ENCODE assay signal across 8 cellular contexts in the genomic region with DNA sequence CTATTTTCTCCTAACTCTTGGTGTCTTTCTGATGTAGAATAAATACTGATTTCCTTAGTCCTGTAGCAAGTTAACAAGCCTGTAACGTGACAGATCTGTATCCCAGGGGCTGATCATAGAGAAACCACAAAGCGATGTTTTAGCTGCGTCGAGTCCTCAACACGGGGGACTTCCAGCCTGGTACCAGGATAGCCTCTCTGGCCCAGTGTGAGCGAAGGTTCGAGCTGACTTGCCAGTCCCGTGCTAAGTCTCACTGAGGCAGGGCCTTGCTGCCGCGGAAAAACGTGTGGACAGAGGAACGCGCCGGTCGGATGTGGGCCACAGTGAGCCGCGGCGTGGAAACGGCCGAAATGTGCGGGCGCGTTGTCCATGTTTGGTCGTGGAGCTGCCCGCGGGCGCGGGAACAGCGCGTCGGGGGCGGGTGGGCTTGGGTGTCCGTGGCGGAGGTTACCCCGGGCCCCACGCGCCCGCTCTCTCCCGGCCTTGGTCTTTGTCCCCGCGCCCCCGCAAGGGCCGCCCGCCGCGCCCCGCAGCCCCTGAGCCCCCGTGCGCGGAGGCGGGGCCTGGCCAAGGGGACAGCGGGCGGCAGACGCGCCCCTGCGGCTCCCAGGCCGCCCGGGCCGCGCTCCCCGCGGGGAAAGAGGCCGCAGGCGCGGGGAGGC. TPM values are rescaled to one million over a fixed set of nuclear protein-coding genes. Genes with fewer than 3 reads are reported as not detected.
DNase-seq lines count a peak whose midpoint lies in the region; ATAC-seq lines count a peak whose summit lies in the region.

No MANE protein-coding gene starts in this region.

- H3K9me3 Mint-ChIP-seq in T-helper 1 cell treated with Interleukin-12 subunit alpha and Interleukin-12 subunit beta and Interleukin-4 antibody, amounts not matched to agents 30 μg/mL and 1 μg/mL, for 36 hours, result no peaks in the 10 kb centered on the region
- no peaks in the 10 kb centered on the region for H3K9me3 Mint-ChIP-seq in immature natural killer cell
- no peaks in the 10 kb centered on the region for H3K9me3 Mint-ChIP-seq in stimulated activated memory B cell treated with anti-CD40 and anti-IgM and Interleukin-4, amounts not matched to agents 10 μg/mL and 1 μg/mL and 100 μg/mL, for 72 hours

- peaks cover 12% of the 10 kb centered on the region for H3K4me1 Mint-ChIP-seq in T-helper 1 cell treated with Interleukin-12 subunit alpha and Interleukin-12 subunit beta and Interleukin-4 antibody, amounts not matched to agents 30 μg/mL and 1 μg/mL, for 36 hours (ENCODE audit: low read depth)
- H3K4me1 Mint-ChIP-seq in immature natural killer cell, result peaks cover 7 to 16% of the 10 kb centered on the region in 2 donors
- H3K4me1 Mint-ChIP-seq in stimulated activated memory B cell treated with anti-CD40 and anti-IgM and Interleukin-4, amounts not matched to agents 10 μg/mL and 1 μg/mL and 100 μg/mL, for 72 hours, result no peaks in the 10 kb centered on the region

- peak overlapping the region; percentile 69 for H3K4me3 Mint-ChIP-seq in T-helper 1 cell treated with Interleukin-12 subunit alpha and Interleukin-12 subunit beta and Interleukin-4 antibody, amounts not matched to agents 30 μg/mL and 1 μg/mL, for 36 hours
- peak overlapping the region; percentile 67 to 87 (median 77) for H3K4me3 Mint-ChIP-seq in immature natural killer cell
- H3K4me3 Mint-ChIP-seq in stimulated activated memory B cell treated with anti-CD40 and anti-IgM and Interleukin-4, amounts not matched to agents 10 μg/mL and 1 μg/mL and 100 μg/mL, for 72 hours, result peak overlapping the region; percentile 40

- H3K27me3 Mint-ChIP-seq in T-helper 1 cell treated with Interleukin-12 subunit alpha and Interleukin-12 subunit beta and Interleukin-4 antibody, amounts not matched to agents 30 μg/mL and 1 μg/mL, for 36 hours (ENCODE audit: low read depth), result peaks cover 69% of the 10 kb centered on the region
- peaks cover 4 to 23% (median 20%) of the 10 kb centered on the region in 3 donors for H3K27me3 Mint-ChIP-seq in immature natural killer cell (ENCODE audit: low read depth in 3 of 3)
- peaks cover 65% of the 10 kb centered on the region for H3K27me3 Mint-ChIP-seq in stimulated activated memory B cell treated with anti-CD40 and anti-IgM and Interleukin-4, amounts not matched to agents 10 μg/mL and 1 μg/mL and 100 μg/mL, for 72 hours

- H3K36me3 Mint-ChIP-seq in T-helper 1 cell treated with Interleukin-12 subunit alpha and Interleukin-12 subunit beta and Interleukin-4 antibody, amounts not matched to agents 30 μg/mL and 1 μg/mL, for 36 hours (ENCODE audit: low read depth), result no peaks in the 10 kb centered on the region
- H3K36me3 Mint-ChIP-seq in immature natural killer cell, result peaks cover 0 to 3% (median 0%) of the 10 kb centered on the region in 3 donors
- no peaks in the 10 kb centered on the region for H3K36me3 Mint-ChIP-seq in stimulated activated memory B cell treated with anti-CD40 and anti-IgM and Interleukin-4, amounts not matched to agents 10 μg/mL and 1 μg/mL and 100 μg/mL, for 72 hours

- DNase-seq in T-helper 1 cell, result no peak
- peak; percentile 53 for DNase-seq in astrocyte of the hippocampus (ENCODE audit: low read depth, low spot score)
- DNase-seq in immature natural killer cell, result no peak
- DNase-seq in activated CD4-positive, CD25-positive, alpha-beta regulatory T cell treated with anti-CD3 and anti-CD28 coated beads, Interleukin-2, amount 50 U/mL, for 72 hours, result no peak
- DNase-seq in NCI-H146 treated with DMSO at 0.1 percent for 48 hours (lab: John Stamatoyannopoulos, UW; ENCODE audit: unreplicated experiment), result no peak

- no peak for ATAC-seq in stimulated activated memory B cell treated with anti-CD40 and anti-IgM and Interleukin-4, amounts not matched to agents 10 μg/mL and 1 μg/mL and 100 μg/mL, for 72 hours
- no peak for ATAC-seq in HG03159 (IDR thresholded peaks at IDR 0.05; ENCODE audit: unreplicated experiment)

- H3K27ac Mint-ChIP-seq in T-helper 1 cell treated with Interleukin-12 subunit alpha and Interleukin-12 subunit beta and Interleukin-4 antibody, amounts not matched to agents 30 μg/mL and 1 μg/mL, for 36 hours, result peak overlapping the region; percentile 60
- peak overlapping the region in 2 of 6 donors; percentile 7 to 74 for H3K27ac Mint-ChIP-seq in immature natural killer cell
- H3K27ac Mint-ChIP-seq in stimulated activated memory B cell treated with anti-CD40 and anti-IgM and Interleukin-4, amounts not matched to agents 10 μg/mL and 1 μg/mL and 100 μg/mL, for 72 hours, result no peak overlapping the region

RNA-seq across cellular contexts. Expression of gene EML1, which starts 0.5 kb away (rescaled TPM):
- polyA plus RNA-seq in immature natural killer cell, result not detected
